Comparison of ENCODE assay signal across 8 cellular contexts in the genomic region with DNA sequence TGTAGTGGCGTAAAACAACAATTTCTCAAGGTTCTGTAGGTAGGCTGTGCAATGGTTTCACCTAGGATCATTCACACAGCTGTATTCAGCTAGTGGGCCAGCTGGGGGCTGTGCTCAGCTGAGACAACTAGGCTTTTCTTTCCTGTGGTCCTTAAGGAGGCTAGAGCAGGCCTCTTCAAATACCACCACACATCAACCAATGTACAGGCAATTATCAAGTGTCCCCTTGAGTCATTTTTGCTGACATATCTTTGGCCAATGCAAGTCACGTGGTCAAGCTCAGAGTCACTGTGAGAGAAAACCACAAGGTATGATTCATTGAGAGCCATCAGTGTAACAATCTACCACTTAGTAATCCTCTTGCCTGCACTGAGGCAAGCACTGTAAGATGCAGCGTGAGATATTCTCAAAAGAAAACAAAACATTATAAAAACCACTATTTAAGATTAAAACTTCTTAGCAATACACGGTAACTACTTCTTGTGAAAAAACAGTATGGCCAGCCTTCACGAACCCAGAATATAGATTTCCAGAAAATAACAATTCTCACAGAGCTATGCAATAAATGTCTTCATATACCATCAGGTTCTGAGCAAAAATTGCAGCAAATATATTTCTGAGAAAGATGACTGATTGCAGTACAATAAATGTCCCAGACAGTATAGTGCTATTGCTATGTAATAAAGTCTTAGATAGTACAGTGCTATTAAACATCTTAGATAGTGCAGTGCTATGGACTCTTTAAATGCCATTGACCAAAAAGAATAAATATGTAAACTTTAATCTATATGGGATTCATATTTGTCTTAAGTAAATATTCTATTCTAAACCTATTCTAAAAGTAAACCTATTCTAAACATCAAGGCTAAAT. TPM values are rescaled to one million over a fixed set of nuclear protein-coding genes. Genes with fewer than 3 reads are reported as not detected.
A peak's percentile ranks its signal among the peaks of the same experiment; 100 is the strongest.
DNase-seq lines count a peak whose midpoint lies in the region; FAIRE-seq and TF ChIP-seq lines count a peak whose summit lies in the region.

No MANE protein-coding gene starts in this region.

- no peak overlapping the region for H3K4me3 ChIP-seq in HFF-Myc (replicated peaks; ENCODE audit: low read depth, low read length)
- H3K4me3 ChIP-seq in SJCRH30 = no peak overlapping the region
- H3K4me3 ChIP-seq in astrocyte of the spinal cord (ENCODE audit: low read depth, low read length) = no peak overlapping the region
- H3K4me3 ChIP-seq in skeletal muscle satellite cell (ENCODE audit: low read length) = no peak overlapping the region
- no peak overlapping the region for H3K4me3 ChIP-seq in transverse colon

- no peaks in the 10 kb centered on the region; the same call in 1 of the 2 replicates for H3K9me3 ChIP-seq in SJCRH30 (replicated peaks)
- H3K9me3 ChIP-seq in skeletal muscle satellite cell (replicated peaks; ENCODE audit: low read length) = no peaks in the 10 kb centered on the region
- H3K9me3 ChIP-seq in transverse colon = no peaks in the 10 kb centered on the region

- DNase-seq in AG20443 (ENCODE audit: low spot score) = peak; percentile 82
- DNase-seq in HFF-Myc (ENCODE audit: extremely low read depth, low read depth) = peak; percentile 87
- DNase-seq in SJCRH30 = peak; percentile 73 to 86
- peak; percentile 96 for DNase-seq in astrocyte of the spinal cord (ENCODE audit: low read depth, low spot score)
- DNase-seq in transverse colon = no peak
- DNase-seq in cardiac septum (ENCODE audit: low spot score) = no peak
- no peak for DNase-seq in GM12892 (ENCODE audit: insufficient read length)

- in situ Hi-C loops in astrocyte of the spinal cord (cut with HindIII; ENCODE audit: low sequenced_read_pairs) (no loop called here), transverse colon (cut with MboI; ENCODE audit: low pct_ligation_motif_present in 1 of 4, low pct_unique_long_range_greater_than_20kb in 1 of 4, low sequenced_read_pairs in 3 of 4) (no loop called here)

- TF ChIP-seq CTCF in HFF-Myc (IDR thresholded peaks at IDR 0.05; ENCODE audit: low read depth, low read length, missing control alignments) (no peak), astrocyte of the spinal cord (IDR thresholded peaks at IDR 0.05; ENCODE audit: low read depth, low read length) (no peak), transverse colon (IDR thresholded peaks at IDR 0.05) (no peak)

- H3K27ac ChIP-seq in SJCRH30 (0 out of 2 replicates have a peak overlapping the region, but pooled peaks have one; percentile 2), transverse colon (no peak overlapping the region)

- FAIRE-seq in GM12892 (lab: Jason Lieb, UNC) = no peak

- WGBS in transverse colon (ENCODE audit: low coverage in 1 of 2), 2 donors = 62 to 74% methylated on average over 4 to 5 of the region's 5 CpGs

- H3K4me1 ChIP-seq in SJCRH30 (peaks cover 17% of the 10 kb centered on the region), skeletal muscle satellite cell (ENCODE audit: control insufficient read depth, insufficient read depth, low read length) (peaks cover 11% of the 10 kb centered on the region), transverse colon (no peaks in the 10 kb centered on the region)

- TF ChIP-seq EP300 in transverse colon (IDR thresholded peaks at IDR 0.05; ENCODE audit: low read depth) = no peak

- H3K36me3 ChIP-seq in SJCRH30 (no peaks in the 10 kb centered on the region), skeletal muscle satellite cell (ENCODE audit: insufficient read depth, low read length) (peaks cover 1% of the 10 kb centered on the region), transverse colon (no peaks in the 10 kb centered on the region)

- H3K9ac ChIP-seq in skeletal muscle satellite cell (ENCODE audit: low read depth, low read length) = peak overlapping the region; percentile 14

- H3K27me3 ChIP-seq in SJCRH30 = no peaks in the 10 kb centered on the region
- no peaks in the 10 kb centered on the region for H3K27me3 ChIP-seq in skeletal muscle satellite cell (ENCODE audit: control insufficient read depth, insufficient read depth, low read length)
- H3K27me3 ChIP-seq in transverse colon = no peaks in the 10 kb centered on the region

- intact Hi-C loops in transverse colon (cut with DNase I; ENCODE audit: low total_unique reads) (no loop called here), cardiac septum (cut with DNase I) (no loop called here)

- no peak for TF ChIP-seq POLR2A in transverse colon (IDR thresholded peaks at IDR 0.05)
- TF ChIP-seq POLR2A in GM12892 (IDR thresholded peaks at IDR 0.05; ENCODE audit: low read depth, low read length) = no peak

- H3K4me2 ChIP-seq in skeletal muscle satellite cell (ENCODE audit: low read length) = peak overlapping the region; percentile 60

RNA-seq across cellular contexts. Expression of gene NME7, which starts 55.3 kb away (rescaled TPM):
- total RNA-seq in SJCRH30 (2014; rRNA removed; shearing (Covaris generic)) = 15.5 and 20.7 TPM in 2 replicates
- total RNA-seq in skeletal muscle satellite cell (2012; rRNA removed) = 19.0 and 26.4 TPM in 2 replicates
- total RNA-seq in transverse colon (10 to 100 TPM in 1 of 4 donors, 1 to 10 TPM in 3; 1.9 to 15.9 (median 8.3) TPM), cardiac septum (9.8 TPM)
- polyA plus RNA-seq in GM12892 (2012; ENCODE audit: missing spikeins) = 21.9 TPM

RNA-seq across cellular contexts. Expression of gene BLZF1, which starts 55.7 kb away (rescaled TPM):
- total RNA-seq in SJCRH30 (2014; rRNA removed; shearing (Covaris generic)) = 13.9 and 20.4 TPM in 2 replicates
- 37.0 and 37.8 TPM in 2 replicates for total RNA-seq in skeletal muscle satellite cell (2012; rRNA removed)
- 10 to 100 TPM; 14.5 to 33.3 (median 28.1) TPM for total RNA-seq in transverse colon
- total RNA-seq in cardiac septum = 23.1 TPM
- 8.3 TPM for polyA plus RNA-seq in GM12892 (2012; ENCODE audit: missing spikeins)

Comparison
In these comparisons a context has a peak if more than half of its experiments do, and no peak if none do; other contexts are left out.
1. DNase-seq: peak in AG20443 (single experiment), HFF-Myc (single experiment), SJCRH30 (2 of 2) and astrocyte of the spinal cord (single experiment); none in transverse colon (single experiment), cardiac septum (single experiment) and GM12892 (single experiment).